17 cellular contexts compared by ENCODE assay signal in the genomic region with DNA sequence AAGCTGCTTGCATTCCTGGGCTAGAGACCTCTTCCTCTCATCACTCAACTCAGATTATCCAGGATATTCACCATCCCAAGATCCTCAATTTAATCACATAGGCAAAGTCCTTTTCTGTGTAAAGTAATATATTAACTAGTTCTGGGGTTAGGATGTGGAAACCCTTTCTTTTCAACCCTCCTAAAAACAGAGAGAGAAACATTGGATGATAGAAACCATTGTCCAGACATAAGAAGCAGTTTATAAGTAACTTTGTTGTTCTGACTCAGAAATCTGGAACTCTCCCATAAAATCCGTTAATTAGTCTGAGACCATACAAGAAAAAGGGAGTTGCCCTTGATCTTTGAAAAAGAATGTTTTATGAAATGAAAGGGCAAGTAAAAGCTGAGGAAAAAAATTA.
"Had no signal": no experiment of that assay in that cellular context is flagged by ENCODE, and none has a peak within 500 bp of the region (broad histone marks: within the 10 kb centered on the region; RNA-seq: fewer than 3 reads in every experiment).

No MANE protein-coding gene starts in this region.

- FAIRE-seq: frontal cortex, islet of Langerhans had no signal

- H3K4me1 ChIP-seq: colonic mucosa, heart right ventricle, left lung, psoas muscle, spleen, upper lobe of right lung had no signal

- H3K27ac ChIP-seq: colonic mucosa, heart right ventricle, left lung, psoas muscle, spleen, thoracic aorta, upper lobe of right lung, VCaP had no signal

- H3K4me3 Mint-ChIP-seq: activated CD4-positive, alpha-beta memory T cell treated with anti-CD3 and anti-CD28 coated beads for 36 hours; activated T-cell treated with anti-CD3 and anti-CD28 coated beads, Interleukin-2, amount 50 U/mL, for 24 hours; nephron progenitor cell had no signal

- H3K36me3 ChIP-seq: colonic mucosa, heart right ventricle, left lung, spleen, thoracic aorta, upper lobe of right lung had no signal

- H3K36me3 Mint-ChIP-seq: activated CD4-positive, alpha-beta memory T cell treated with anti-CD3 and anti-CD28 coated beads for 36 hours had no signal

- H3K4me1 Mint-ChIP-seq: nephron progenitor cell had no signal

- DNase-seq: activated CD4-positive, alpha-beta memory T cell treated with anti-CD3 and anti-CD28 coated beads for 36 hours; activated CD4-positive, alpha-beta T cell treated with anti-CD3 and anti-CD28 coated beads for 1 hour; activated effector memory CD4-positive, alpha-beta T cell treated with Interleukin-2 at 50 U/mL for 16 hours; activated naive CD4-positive, alpha-beta T cell treated with anti-CD3 and anti-CD28 coated beads, Interleukin-2, amount 50 U/mL, for 16 hours; activated T-cell treated with anti-CD3 and anti-CD28 coated beads, Interleukin-2, amount 50 U/mL, for 24 hours; colonic mucosa; heart right ventricle; left lung; nephron progenitor cell; psoas muscle; spleen; upper lobe of right lung had no signal

- H3K4me3 ChIP-seq: colonic mucosa, heart right ventricle, left lung, psoas muscle, spleen, thoracic aorta, upper lobe of right lung had no signal

- H3K27ac Mint-ChIP-seq: activated CD4-positive, alpha-beta memory T cell treated with anti-CD3 and anti-CD28 coated beads for 36 hours; activated T-cell treated with anti-CD3 and anti-CD28 coated beads, Interleukin-2, amount 50 U/mL, for 24 hours; nephron progenitor cell had no signal

- H3K27me3 ChIP-seq: colonic mucosa, heart right ventricle, left lung, spleen, upper lobe of right lung had no signal

- H3K27me3 Mint-ChIP-seq: activated CD4-positive, alpha-beta memory T cell treated with anti-CD3 and anti-CD28 coated beads for 36 hours; activated T-cell treated with anti-CD3 and anti-CD28 coated beads, Interleukin-2, amount 50 U/mL, for 24 hours had no signal

- H3K9me3 ChIP-seq: colonic mucosa, psoas muscle, thoracic aorta, upper lobe of right lung had no signal

- ATAC-seq: heart right ventricle, left lung, psoas muscle, sciatic nerve, upper lobe of right lung had no signal
